In the genomic region with DNA sequence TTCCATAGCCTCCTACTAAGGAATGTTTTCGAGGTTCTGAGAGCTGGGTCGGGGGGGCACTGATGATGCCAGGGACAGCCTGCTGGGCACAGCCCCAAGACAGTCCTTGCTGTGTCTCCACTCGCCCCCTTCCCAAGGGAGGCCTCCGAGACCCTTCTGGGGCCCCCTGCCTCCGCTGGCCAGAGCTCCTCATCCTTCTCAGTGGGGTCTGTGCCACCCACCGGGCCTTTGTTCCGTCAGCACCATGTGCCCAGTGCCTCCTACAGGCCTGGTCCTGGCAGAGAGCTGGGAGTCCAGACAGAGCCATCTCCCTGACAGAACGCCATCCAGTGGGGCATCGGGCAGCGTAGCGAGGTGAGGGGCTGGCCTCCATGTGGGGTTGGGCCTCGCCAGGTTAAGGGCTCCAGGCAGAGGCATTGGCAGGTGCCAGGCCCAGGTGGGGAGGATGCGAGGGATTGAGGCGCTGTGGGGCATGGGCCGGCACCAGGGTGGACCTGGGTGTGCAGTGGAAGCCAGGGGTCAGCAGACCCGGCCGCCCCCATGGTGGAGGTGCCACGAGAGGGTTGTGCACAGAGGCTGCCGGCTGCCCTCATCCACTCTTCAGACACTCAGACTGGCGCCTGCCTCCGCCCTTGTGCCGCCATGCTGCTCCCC, we compare ENCODE assay signal across 1 cellular context.
A peak's percentile ranks its signal among the peaks of the same experiment; 100 is the strongest.
TF ChIP-seq lines count a peak whose summit lies in the region.

No MANE protein-coding gene starts in this region.

TF ChIP-seq in GM12878, 131 proteins besides CTCF, POLR2A, EP300 and RAD21:
- TF ChIP-seq POLR2AphosphoS5 (IDR thresholded peaks at IDR 0.05; ENCODE audit: low read length) (peak; percentile 45; the same call in 1 of the 2 replicates), ZBTB33 (IDR thresholded peaks at IDR 0.05) (no peak), NBN (IDR thresholded peaks at IDR 0.05) (no peak), POLR2AphosphoS2 (IDR thresholded peaks at IDR 0.05; ENCODE audit: low read depth, low read length) (0 out of 2 replicates have a peak, but pooled peaks have one; percentile 37)
